19 cellular contexts compared by ENCODE assay signal in genomic region chr12:220946-221550, GRCh38. TPM values are rescaled to one million over a fixed set of nuclear protein-coding genes. Genes with fewer than 3 reads are reported as not detected.
DNase-seq lines count a peak whose midpoint lies in the region; ATAC-seq, FAIRE-seq and TF ChIP-seq lines count a peak whose summit lies in the region.
"Had no signal": no experiment of that assay in that cellular context is flagged by ENCODE, and none has a peak within 500 bp of the region (broad histone marks: within the 10 kb centered on the region; RNA-seq: fewer than 3 reads in every experiment).

No MANE protein-coding gene starts in this region.

- H3K9ac ChIP-seq in H1 (replicated peaks in 1 of 4; ENCODE audit: extremely low read depth in 1 of 4, low read depth in 3 of 4, low read length in 3 of 4) = no peak overlapping the region

- POLR2A ChIA-PET in H1 (lab: Charles Lee; ENCODE audit: partially characterized antibody) = interaction anchor here (1.5 kb wide), 1 partner anchor 26 kb away, joined by 3 read pairs; no protein-coding TSS in a partner anchor

- no peak overlapping the region for H3K27ac ChIP-seq in H1 (ENCODE audit: low read depth, low read length)
- H3K27ac ChIP-seq: 22Rv1 had no signal

- no peak overlapping the region for H2AK5ac ChIP-seq in H1 (ENCODE audit: low read depth, low read length)

- no peak overlapping the region for H3K56ac ChIP-seq in H1 (replicated peaks; ENCODE audit: insufficient read length, low read depth, low read length)

- no peak overlapping the region for H3K4me3 ChIP-seq in H1 (ENCODE audit: extremely low read depth in 1 of 4, insufficient read depth in 2 of 4, low read depth in 3 of 4, low read length in 4 of 4)
- H3K4me3 ChIP-seq: GM12878 had no signal

- H2BK120ac ChIP-seq in H1 (replicated peaks; ENCODE audit: low read depth, low read length) = no peak overlapping the region

- H2AFZ ChIP-seq in H1 (ENCODE audit: low read length) = no peak overlapping the region

- no peak overlapping the region for H4K5ac ChIP-seq in H1 (ENCODE audit: insufficient read length, low read depth, low read length)

- no peak for TF ChIP-seq EP300 in H1 (IDR thresholded peaks at IDR 0.05; ENCODE audit: borderline replicate concordance in 1 of 2, low read depth in 2 of 2, low read length in 2 of 2)

- peak; percentile 7 for ATAC-seq in sciatic nerve
- ATAC-seq: GM12878 had no signal

- FAIRE-seq in H1 (lab: Jason Lieb, UNC) = no peak
- FAIRE-seq: GM12878, GM18507, HepG2, HTR-8/SVneo had no signal

- H3K79me2 ChIP-seq in H1 (ENCODE audit: control insufficient read depth in 1 of 2, insufficient read depth in 2 of 2, low read length in 2 of 2) = no peaks in the 10 kb centered on the region

- H4K20me1 ChIP-seq in H1 (replicated peaks in 1 of 2; ENCODE audit: control insufficient read depth in 1 of 2, insufficient read depth in 2 of 2, low read length in 2 of 2) = no peaks in the 10 kb centered on the region

- TF ChIP-seq CTCF in H1 (IDR thresholded peaks at IDR 0.05; ENCODE audit: control extremely low read depth in 1 of 3, insufficient read depth in 1 of 3, low read depth in 1 of 3, low read length in 3 of 3) = no peak

- 0 out of 2 replicates have a peak overlapping the region, but pooled peaks have one; percentile 50 for H2BK12ac ChIP-seq in H1 (ENCODE audit: low read depth, low read length)

- no peak overlapping the region for H2BK5ac ChIP-seq in H1 (ENCODE audit: low read depth, low read length)

- no peak overlapping the region for H3K4ac ChIP-seq in H1 (replicated peaks; ENCODE audit: insufficient read length, low read depth, low read length)

- intact Hi-C loops in sciatic nerve (cut with DNase I) = no loop called here

- CTCF ChIA-PET in H1 (lab: Charles Lee; ENCODE audit: partially characterized antibody) = interaction anchor here (0.9 to 6.9 kb wide), 27 partner anchors 10 to 222 kb away, joined by 3 to 101 read pairs (median 15); no protein-coding TSS in a partner anchor

- no peaks in the 10 kb centered on the region for H3K9me3 ChIP-seq in H1 (ENCODE audit: insufficient read depth in 2 of 2, low read depth in 1 of 2, low read length in 1 of 2)

- no peak overlapping the region for H4K8ac ChIP-seq in H1 (ENCODE audit: extremely low read depth, insufficient read depth, low read length)

- no peak overlapping the region for H3K14ac ChIP-seq in H1 (ENCODE audit: insufficient read length)

- H3K4me1 ChIP-seq in H1 (replicated peaks in 1 of 4; ENCODE audit: control insufficient read depth in 3 of 4, insufficient read depth in 4 of 4, low read length in 3 of 4) = peaks cover 0 to 11% (median 9%) of the 10 kb centered on the region in 4 experiments; a peak in 6 of 7 replicates

- TF ChIP-seq POLR2A in H1 (IDR thresholded peaks at IDR 0.05; ENCODE audit: control extremely low read depth in 1 of 2, low read depth in 2 of 2, low read length in 2 of 2) = no peak
- TF ChIP-seq POLR2A in erythroblast (IDR thresholded peaks at IDR 0.05; ENCODE audit: low read length) = no peak

- no peaks in the 10 kb centered on the region for H3K36me3 ChIP-seq in H1 (ENCODE audit: control insufficient read depth in 2 of 4, insufficient read depth in 4 of 4, low read length in 3 of 4)

- H3K79me1 ChIP-seq in H1 (ENCODE audit: low read depth, low read length) = no peaks in the 10 kb centered on the region

- no peak overlapping the region for H3K23ac ChIP-seq in H1 (ENCODE audit: insufficient read length)

- H4K91ac ChIP-seq in H1 (replicated peaks; ENCODE audit: insufficient read length, low read length) = no peak overlapping the region

- peak overlapping the region; percentile 72; the same call in 1 of the 2 replicates for H2BK15ac ChIP-seq in H1 (ENCODE audit: low read length)

- no peak for TF ChIP-seq RAD21 in H1 (IDR thresholded peaks at IDR 0.05 in 1 of 2, conservative IDR thresholded peaks at IDR 0.05 in 1 of 2; ENCODE audit: low read depth in 2 of 2, low read length in 2 of 2)

- H3K4me2 ChIP-seq in H1 (ENCODE audit: insufficient read depth in 1 of 2, low read depth in 2 of 2, low read length in 2 of 2) = no peak overlapping the region

- 89% methylated on average over 19 of the region's 19 CpGs; no CpG with 5 or more reads in 1 of the 2 experiments for WGBS in H1 (ENCODE audit: extremely low coverage in 1 of 2, insufficient coverage in 1 of 2, insufficient read length in 1 of 2, insufficient replicate concordance in 2 of 2, low coverage in 1 of 2, low lambda C conversion rate in 2 of 2, missing lambda C conversion rate in 1 of 2), 2 experiments

- no peak overlapping the region for H2BK20ac ChIP-seq in H1 (ENCODE audit: low read length)

- H3K18ac ChIP-seq in H1 (ENCODE audit: extremely low read depth, low read length) = no peak overlapping the region

- peak; percentile 43 for DNase-seq in DMS 273 (lab: John Stamatoyannopoulos, UW; ENCODE audit: unreplicated experiment)
- no peak for DNase-seq in DMS 273 treated with DMSO at 0.1 percent for 48 hours (lab: John Stamatoyannopoulos, UW)
- DNase-seq in H1 (ENCODE audit: low read depth in 1 of 2, low spot score in 2 of 2) = no peak
- DNase-seq in sciatic nerve (ENCODE audit: low spot score) = no peak
- no peak for DNase-seq in NOMO-1 (lab: John Stamatoyannopoulos, UW; ENCODE audit: unreplicated experiment in 2 of 2)
- no peak for DNase-seq in NCI-H524 treated with DMSO at 0.1 percent for 48 hours (lab: John Stamatoyannopoulos, UW)
- no peak for DNase-seq in erythroblast (lab: John Stamatoyannopoulos, UW)
- DNase-seq: DMS79, H9 had no signal

- no peaks in the 10 kb centered on the region; a peak in 1 of 7 replicates for H3K27me3 ChIP-seq in H1 (replicated peaks in 1 of 4; ENCODE audit: control insufficient read depth in 3 of 4, extremely low read depth in 1 of 4, insufficient read depth in 3 of 4, low read length in 3 of 4)

- peaks cover 4% of the 10 kb centered on the region; the same call in 1 of the 2 replicates for H3K23me2 ChIP-seq in H1 (ENCODE audit: low read depth, low read length)

TF ChIP-seq in H1, 55 proteins besides CTCF, POLR2A, EP300 and RAD21:
- TF ChIP-seq HDAC6 (IDR thresholded peaks at IDR 0.05; ENCODE audit: low read depth, low read length) = no peak
- TF ChIP-seq KDM5A (IDR thresholded peaks at IDR 0.05; ENCODE audit: low read length) = no peak
- no peak for TF ChIP-seq NRF1 (IDR thresholded peaks at IDR 0.05; ENCODE audit: low read depth, low read length)
- TF ChIP-seq SP4 (IDR thresholded peaks at IDR 0.05; ENCODE audit: low read length) = no peak
- TF ChIP-seq HDAC2 (IDR thresholded peaks at IDR 0.05; ENCODE audit: borderline replicate concordance in 1 of 2, low read depth in 2 of 2, low read length in 2 of 2) = no peak
- TF ChIP-seq ASH2L (IDR thresholded peaks at IDR 0.05; ENCODE audit: low read length) = no peak
- no peak for TF ChIP-seq CHD2 (IDR thresholded peaks at IDR 0.05; ENCODE audit: low read length)
- TF ChIP-seq EZH2 (IDR thresholded peaks at IDR 0.05; ENCODE audit: low read depth, low read length, severe bottlenecking) = no peak
- no peak for TF ChIP-seq CHD1 (IDR thresholded peaks at IDR 0.05; ENCODE audit: low read depth, low read length)
- TF ChIP-seq SIN3A (conservative IDR thresholded peaks at IDR 0.05 in 1 of 2, IDR thresholded peaks at IDR 0.05 in 1 of 2; ENCODE audit: low read depth in 1 of 2, low read length in 2 of 2) = no peak
- TF ChIP-seq, protein P1, sequence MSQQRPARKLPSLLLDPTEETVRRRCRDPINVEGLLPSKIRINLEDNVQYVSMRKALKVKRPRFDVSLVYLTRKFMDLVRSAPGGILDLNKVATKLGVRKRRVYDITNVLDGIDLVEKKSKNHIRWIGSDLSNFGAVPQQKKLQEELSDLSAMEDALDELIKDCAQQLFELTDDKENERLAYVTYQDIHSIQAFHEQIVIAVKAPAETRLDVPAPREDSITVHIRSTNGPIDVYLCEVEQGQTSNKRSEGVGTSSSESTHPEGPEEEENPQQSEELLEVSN (IDR thresholded peaks at IDR 0.05) = no peak
- TF ChIP-seq RXRA (IDR thresholded peaks at IDR 0.05; ENCODE audit: insufficient read depth, low read depth, low read length) = no peak
- TF ChIP-seq MAFK (IDR thresholded peaks at IDR 0.05; ENCODE audit: low read depth, low read length) = no peak
- no peak for TF ChIP-seq BRCA1 (IDR thresholded peaks at IDR 0.05; ENCODE audit: low read depth, low read length)
- no peak for TF ChIP-seq SRF (IDR thresholded peaks at IDR 0.05; ENCODE audit: low read depth, low read length)

RNA-seq across cellular contexts. Expression of gene SLC6A12, which starts 7.1 kb away (rescaled TPM):
- 0.65 and 1.1 TPM in 2 replicates for total RNA-seq in H1 (2021; fragmentation: NEBNext Ultra II Directional; extraction: Animal tissue kit (Norgen Biotek cat#: 25700))
- 0.63 and 0.70 TPM in 2 replicates for polyA plus RNA-seq in H1 (2011; rRNA removed)
- polyA plus RNA-seq in H1 (2011; cell fraction: cytosol; rRNA removed) = 0.44 TPM
- 1.6 TPM for polyA plus RNA-seq in H1 (2011; cell fraction: nucleus; rRNA removed)
- 0.33 to 1.2 TPM (median 0.91 TPM) in 4 replicates for polyA plus RNA-seq in H1 (2012, experiment 1 of 2)
- polyA plus RNA-seq in H1 (2012, experiment 2 of 2) = 0.56 TPM
- polyA plus RNA-seq in H1 (2013, experiment 1 of 2) = 0.36 TPM
- 0.46 TPM for polyA plus RNA-seq in H1 (2013, experiment 2 of 2)
- polyA minus RNA-seq in H1 (2011; rRNA and poly(A)+ RNA removed) = 1.8 and 3.6 TPM in 2 replicates
- not detected for polyA minus RNA-seq in H1 (2011; cell fraction: cytosol; rRNA and poly(A)+ RNA removed)
- polyA minus RNA-seq in H1 (2011; cell fraction: nucleus; rRNA and poly(A)+ RNA removed) = 1.8 TPM
- 0.40 TPM for total RNA-seq in sciatic nerve
- total RNA-seq: A673, G401 had no signal
- polyA plus RNA-seq: BJ, GM23338 had no signal

RNA-seq across cellular contexts. Expression of gene SLC6A13, which starts 41.6 kb away (rescaled TPM):
- not detected in 2 replicates for total RNA-seq in H1 (2021; fragmentation: NEBNext Ultra II Directional; extraction: Animal tissue kit (Norgen Biotek cat#: 25700))
- 0.03 and 0.19 TPM in 2 replicates for polyA plus RNA-seq in H1 (2011; rRNA removed)
- polyA plus RNA-seq in H1 (2011; cell fraction: cytosol; rRNA removed) = 0.05 TPM
- polyA plus RNA-seq in H1 (2011; cell fraction: nucleus; rRNA removed) = 0.61 TPM
- polyA plus RNA-seq in H1 (2012, experiment 1 of 2) = 0.39 TPM in 1 of 4 replicates, not detected in the others
- polyA plus RNA-seq in H1 (2012, experiment 2 of 2) = not detected
- 0.06 TPM for polyA plus RNA-seq in H1 (2013, experiment 1 of 2)
- polyA plus RNA-seq in H1 (2013, experiment 2 of 2) = 0.11 TPM
- polyA minus RNA-seq in H1 (2011; rRNA and poly(A)+ RNA removed) = 0.16 and 0.24 TPM in 2 replicates
- not detected for polyA minus RNA-seq in H1 (2011; cell fraction: cytosol; rRNA and poly(A)+ RNA removed)
- 1.6 TPM for polyA minus RNA-seq in H1 (2011; cell fraction: nucleus; rRNA and poly(A)+ RNA removed)
- total RNA-seq in sciatic nerve = 0.85 TPM
- total RNA-seq: A673, G401, GM23338, H9 had no signal
- polyA plus RNA-seq: BJ, CD14-positive monocyte, GM23338 had no signal
